In genomic region chr2:26595146-26595545, GRCh38 we compare ENCODE assay signal across 19 cellular contexts. TPM values are rescaled to one million over a fixed set of nuclear protein-coding genes. Genes with fewer than 3 reads are reported as not detected.
A peak's percentile ranks its signal among the peaks of the same experiment; 100 is the strongest.
DNase-seq lines count a peak whose midpoint lies in the region; ATAC-seq and TF ChIP-seq lines count a peak whose summit lies in the region.
"Had no signal": no experiment of that assay in that cellular context is flagged by ENCODE, and none has a peak within 500 bp of the region (broad histone marks: within the 10 kb centered on the region; RNA-seq: fewer than 3 reads in every experiment).

No MANE protein-coding gene starts in this region.

- TF ChIP-seq CTCF in heart right ventricle (IDR thresholded peaks at IDR 0.05) (no peak), coronary artery (IDR thresholded peaks at IDR 0.05) (no peak)

- H3K27me3 ChIP-seq in heart right ventricle = peaks cover 0 to 77% (median 50%) of the 10 kb centered on the region in 7 donors

- DNase-seq in left cardiac atrium (peak; percentile 1), heart right ventricle (no peak), coronary artery (ENCODE audit: low spot score) (peak; percentile 28), mesenteric fat pad (ENCODE audit: low spot score) (peak; percentile 55), ureter (ENCODE audit: low spot score) (peak; percentile 17), NCI-H2081 (lab: John Stamatoyannopoulos, UW) (no peak)
- DNase-seq: DND-41, H7, Karpas-422, NCI-H1048, NCI-H2081 treated with DMSO at 0.1 percent for 48 hours had no signal

- peaks cover 0 to 8% (median 0%) of the 10 kb centered on the region in 11 donors for H3K9me3 ChIP-seq in heart right ventricle

- WGBS in heart right ventricle, 2 donors = 80 to 83% methylated on average over 7 of the region's 7 CpGs

- H3K4me3 ChIP-seq in heart right ventricle (no peak overlapping the region), coronary artery (no peak overlapping the region)

- intact Hi-C loops in left cardiac atrium (cut with DNase I) (no loop called here), heart right ventricle (cut with DNase I) (no loop called here)

- H3K4me1 ChIP-seq in heart right ventricle = peaks cover 0 to 3% (median 0%) of the 10 kb centered on the region in 9 donors

- H3K36me3 ChIP-seq in heart right ventricle = no peaks in the 10 kb centered on the region

- no peak for ATAC-seq in left cardiac atrium
- ATAC-seq in heart right ventricle = no peak
- no peak for ATAC-seq in GM18498 (IDR thresholded peaks at IDR 0.05; ENCODE audit: unreplicated experiment)
- no peak for ATAC-seq in HG03571 (IDR thresholded peaks at IDR 0.05; ENCODE audit: unreplicated experiment)
- ATAC-seq: Panc1, Right ventricle myocardium inferior had no signal

- H3K27ac ChIP-seq in heart right ventricle (no peak overlapping the region), coronary artery (no peak overlapping the region)
- H3K27ac ChIP-seq: C4-2B had no signal

RNA-seq across cellular contexts. Expression of gene CIB4, which starts 46.0 kb away (rescaled TPM):
- under 1 TPM in 1 of 2 donors, not detected in 1; 0.44 TPM for total RNA-seq in left cardiac atrium
- not detected for total RNA-seq in heart right ventricle
- polyA plus RNA-seq in heart right ventricle = not detected
- total RNA-seq in mesenteric fat pad = not detected
- not detected for total RNA-seq in ureter
- total RNA-seq: G401, H7, MCF 10A, Right ventricle myocardium inferior had no signal
- polyA plus RNA-seq: IgD-negative memory B cell had no signal

Comparison
In these comparisons a context has a peak if more than half of its experiments do, and no peak if none do; other contexts are left out.
1. DNase-seq: peak in left cardiac atrium (single experiment), coronary artery (single experiment), mesenteric fat pad (single experiment) and ureter (single experiment); none in heart right ventricle (0 of 2) and NCI-H2081 (0 of 2).